ENCODE assay signal across 23 cellular contexts in the genomic region with DNA sequence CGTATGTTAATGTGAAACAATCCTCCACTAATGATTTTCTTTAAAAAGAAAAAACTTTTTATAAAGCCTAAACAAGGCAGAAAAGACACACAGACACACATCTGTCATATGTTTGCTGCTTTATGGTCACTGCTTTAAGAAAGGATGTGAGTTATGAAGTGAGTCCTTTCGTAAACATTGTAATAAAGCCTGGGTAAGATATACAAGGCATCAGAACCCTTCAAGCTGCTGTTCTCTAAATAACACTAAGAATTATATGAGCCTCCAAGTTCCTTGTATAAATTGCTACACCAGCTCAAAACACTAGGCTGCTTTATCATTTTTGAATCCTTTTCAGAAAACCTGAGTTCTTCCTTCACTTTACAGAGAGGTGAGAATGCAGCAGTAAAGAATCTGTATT.
DNase-seq lines count a peak whose midpoint lies in the region; ATAC-seq, FAIRE-seq and TF ChIP-seq lines count a peak whose summit lies in the region.
"Had no signal": no experiment of that assay in that cellular context is flagged by ENCODE, and none has a peak within 500 bp of the region (broad histone marks: within the 10 kb centered on the region; RNA-seq: fewer than 3 reads in every experiment).

No MANE protein-coding gene starts in this region.

- H2BK12ac ChIP-seq in mesenchymal stem cell (ENCODE audit: low read length in 2 of 2) = no peak overlapping the region

- H3K9me3 ChIP-seq in BE2C (no peaks in the 10 kb centered on the region), SK-N-MC (ENCODE audit: low read depth, low read length) (no peaks in the 10 kb centered on the region), mesenchymal stem cell (ENCODE audit: control insufficient read depth, low read length) (no peaks in the 10 kb centered on the region), pancreas (no peaks in the 10 kb centered on the region)
- H3K9me3 ChIP-seq: HAP-1 had no signal

- peak overlapping the region; percentile 58 for H3K4me3 ChIP-seq in BE2C (ENCODE audit: low read depth, low read length)
- H3K4me3 ChIP-seq in SK-N-MC = peak overlapping the region; percentile 23
- no peak overlapping the region for H3K4me3 ChIP-seq in mesenchymal stem cell (ENCODE audit: insufficient read depth in 1 of 2, low read depth in 1 of 2, low read length in 2 of 2)
- no peak overlapping the region for H3K4me3 ChIP-seq in pancreas
- H3K4me3 ChIP-seq: HAP-1 had no signal

- H2AFZ ChIP-seq in mesenchymal stem cell (ENCODE audit: low read depth, low read length) = no peak overlapping the region

- H3K9me3 Mint-ChIP-seq in HFFc6 = no peaks in the 10 kb centered on the region
- H3K9me3 Mint-ChIP-seq in osteocyte (ENCODE audit: unreplicated experiment) = no peaks in the 10 kb centered on the region
- H3K9me3 Mint-ChIP-seq: CD8-positive, alpha-beta memory T cell had no signal

- ATAC-seq in pancreas (no peak), GM19351 (IDR thresholded peaks at IDR 0.05; ENCODE audit: unreplicated experiment) (no peak)

- 0% methylated on average over 1 of the region's 2 CpGs for WGBS in mesenchymal stem cell
- WGBS in pancreas, 2 donors = 52 to 67% methylated on average over 2 of the region's 2 CpGs

- no peak overlapping the region for H4K91ac ChIP-seq in mesenchymal stem cell (ENCODE audit: low read length)

- H3K4ac ChIP-seq in mesenchymal stem cell (ENCODE audit: low read depth in 1 of 2, low read length in 2 of 2) = no peak overlapping the region

- DNase-seq in BE2C (no peak), HFFc6 (no peak), SK-N-MC (ENCODE audit: low read depth, low spot score) (no peak), mesenchymal stem cell (peak; percentile 34), pancreas (no peak), osteocyte (ENCODE audit: extremely low spot score, unreplicated experiment) (no peak)
- DNase-seq in activated naive CD4-positive, alpha-beta T cell (lab: John Stamatoyannopoulos, UW) = no peak
- DNase-seq: 8988T; AML-193; Calu3; CD8-positive, alpha-beta memory T cell; DMS79; NCI-H1092; NCI-H1436; NCI-H2029 treated with DMSO at 0.1 percent for 48 hours; NCI-H2171; NCI-H345; NCI-H524; NCI-H82; Right ventricle myocardium superior had no signal

- H2BK120ac ChIP-seq in mesenchymal stem cell (ENCODE audit: low read depth, low read length) = no peak overlapping the region

- H3K4me1 Mint-ChIP-seq in HFFc6 (ENCODE audit: low read depth) (peaks cover 26% of the 10 kb centered on the region), osteocyte (ENCODE audit: unreplicated experiment) (no peaks in the 10 kb centered on the region)
- H3K4me1 Mint-ChIP-seq: CD8-positive, alpha-beta memory T cell had no signal

- H3K14ac ChIP-seq in mesenchymal stem cell (ENCODE audit: low read length in 2 of 2) = no peak overlapping the region

- H3K4me3 Mint-ChIP-seq in HFFc6 (no peak overlapping the region), osteocyte (ENCODE audit: unreplicated experiment) (no peak overlapping the region)
- H3K4me3 Mint-ChIP-seq: CD8-positive, alpha-beta memory T cell had no signal

- no peak overlapping the region for H4K8ac ChIP-seq in mesenchymal stem cell (ENCODE audit: low read length)

- H2BK15ac ChIP-seq in mesenchymal stem cell (ENCODE audit: low read depth, poor library complexity, severe bottlenecking) = no peak overlapping the region

- no peak overlapping the region for H3K18ac ChIP-seq in mesenchymal stem cell (ENCODE audit: low read depth in 1 of 2, low read length in 2 of 2)

- peaks cover 36% of the 10 kb centered on the region for H3K4me1 ChIP-seq in BE2C
- H3K4me1 ChIP-seq in mesenchymal stem cell (ENCODE audit: control insufficient read depth, insufficient read depth, low read depth, low read length) = no peaks in the 10 kb centered on the region
- no peaks in the 10 kb centered on the region for H3K4me1 ChIP-seq in pancreas

- no peak for FAIRE-seq in pancreas (lab: Jason Lieb, UNC)

- H3K23ac ChIP-seq in mesenchymal stem cell (ENCODE audit: low read length in 2 of 2) = no peak overlapping the region

- H3K27me3 Mint-ChIP-seq in HFFc6 (ENCODE audit: insufficient read depth) (peaks cover 5% of the 10 kb centered on the region; the same call in 1 of the 2 replicates), osteocyte (ENCODE audit: unreplicated experiment) (peaks cover 65% of the 10 kb centered on the region)

- H3K9ac ChIP-seq in SK-N-MC (ENCODE audit: insufficient read length) (peak overlapping the region; percentile 56), mesenchymal stem cell (ENCODE audit: low read length) (no peak overlapping the region)

- no peak for TF ChIP-seq CTCF in BE2C (IDR thresholded peaks at IDR 0.05; ENCODE audit: low read depth, low read length)
- TF ChIP-seq CTCF in HFFc6 (IDR thresholded peaks at IDR 0.05) = 0 out of 2 replicates have a peak, but pooled peaks have one; percentile 6
- TF ChIP-seq CTCF in pancreas (IDR thresholded peaks at IDR 0.05) = no peak
- no peak for TF ChIP-seq CTCF in osteocyte (IDR thresholded peaks at IDR 0.05)

- intact Hi-C loops in pancreas (cut with DNase I) = no loop called here

- H3K79me1 ChIP-seq in mesenchymal stem cell (replicated peaks; ENCODE audit: low read length, poor library complexity, severe bottlenecking) = no peaks in the 10 kb centered on the region

- H3K36me3 Mint-ChIP-seq in HFFc6 (ENCODE audit: low read depth) (no peaks in the 10 kb centered on the region), osteocyte (ENCODE audit: unreplicated experiment) (no peaks in the 10 kb centered on the region)
- H3K36me3 Mint-ChIP-seq: CD8-positive, alpha-beta memory T cell had no signal

- H3K4me2 ChIP-seq in mesenchymal stem cell (ENCODE audit: low read length, poor library complexity, severe bottlenecking) = no peak overlapping the region

- no peak overlapping the region for H2BK5ac ChIP-seq in mesenchymal stem cell (ENCODE audit: low read depth, low read length, poor library complexity, severe bottlenecking)

- H2AK5ac ChIP-seq in mesenchymal stem cell (ENCODE audit: low read length, severe bottlenecking) = no peak overlapping the region

- H3K27ac Mint-ChIP-seq in HFFc6 (no peak overlapping the region), osteocyte (ENCODE audit: unreplicated experiment) (no peak overlapping the region)
- H3K27ac Mint-ChIP-seq: CD8-positive, alpha-beta memory T cell had no signal

- H3K36me3 ChIP-seq in BE2C = no peaks in the 10 kb centered on the region
- no peaks in the 10 kb centered on the region for H3K36me3 ChIP-seq in SK-N-MC (ENCODE audit: insufficient read depth, low read length)
- H3K36me3 ChIP-seq in mesenchymal stem cell (ENCODE audit: control insufficient read depth in 1 of 2, insufficient read depth in 2 of 2, low read depth in 1 of 2, low read length in 2 of 2) = no peaks in the 10 kb centered on the region
- H3K36me3 ChIP-seq in pancreas = no peaks in the 10 kb centered on the region
- H3K36me3 ChIP-seq: HAP-1 had no signal

- H3K27me3 ChIP-seq in BE2C = no peaks in the 10 kb centered on the region
- H3K27me3 ChIP-seq in mesenchymal stem cell (ENCODE audit: control insufficient read depth in 1 of 2, insufficient read depth in 1 of 2, low read length in 2 of 2) = no peaks in the 10 kb centered on the region
- H3K27me3 ChIP-seq in pancreas = peaks cover 0 to 22% (median 5%) of the 10 kb centered on the region in 4 donors

- H3K27ac ChIP-seq in SK-N-MC (peak overlapping the region; percentile 52), mesenchymal stem cell (ENCODE audit: low read length, poor library complexity, severe bottlenecking) (no peak overlapping the region), pancreas (no peak overlapping the region)
- H3K27ac ChIP-seq: C4-2B had no signal

Comparison
In these comparisons a context has a peak if more than half of its experiments do, and no peak if none do; other contexts are left out.
1. H3K4me3 ChIP-seq: peak in BE2C (single experiment) and SK-N-MC (single experiment); none in mesenchymal stem cell (0 of 2) and pancreas (0 of 4).